9 cellular contexts compared by ENCODE assay signal in the genomic region with DNA sequence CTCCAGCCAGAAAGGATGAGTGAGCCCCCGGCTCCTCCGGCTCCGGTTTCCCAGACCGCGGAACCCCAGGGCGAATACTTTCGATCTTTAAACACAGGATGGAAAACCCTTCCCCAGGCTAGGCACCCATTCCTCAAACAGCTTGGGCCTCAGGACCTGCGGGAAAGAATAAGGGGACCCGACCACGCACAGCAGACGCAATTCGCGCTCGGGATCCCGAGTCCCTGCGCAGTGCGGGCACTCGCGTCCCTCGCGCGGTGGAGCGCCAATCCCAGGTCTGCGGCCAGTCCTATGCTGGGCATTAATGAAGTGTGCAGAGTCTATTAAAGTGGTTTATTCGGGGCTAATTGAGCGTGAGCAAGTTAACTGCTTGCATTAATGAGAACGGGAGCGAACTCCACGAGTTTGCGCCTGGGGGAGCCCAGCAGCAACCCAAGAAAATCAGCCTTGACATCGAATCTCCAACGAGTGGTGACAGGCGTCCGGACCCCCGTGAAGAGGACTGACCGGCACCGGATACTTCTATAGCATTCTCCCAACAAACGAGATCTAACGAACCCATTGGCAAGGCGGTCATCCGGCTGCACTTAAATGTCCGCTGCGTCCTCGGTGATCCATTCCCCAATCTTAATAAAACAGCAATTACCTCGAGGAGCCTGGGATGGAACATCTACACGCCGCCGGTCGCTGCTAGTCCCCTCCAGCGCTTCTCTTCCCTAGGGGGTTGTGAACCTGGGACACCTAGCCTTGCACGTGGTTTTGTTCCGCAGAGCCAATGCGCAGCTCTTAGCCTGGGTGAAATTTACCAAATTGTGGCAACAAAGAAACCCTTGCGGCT. TPM values are rescaled to one million over a fixed set of nuclear protein-coding genes. Genes with fewer than 3 reads are reported as not detected.
DNase-seq lines count a peak whose midpoint lies in the region; ATAC-seq and TF ChIP-seq lines count a peak whose summit lies in the region.
"Had no signal": no experiment of that assay in that cellular context is flagged by ENCODE, and none has a peak within 500 bp of the region (broad histone marks: within the 10 kb centered on the region; RNA-seq: fewer than 3 reads in every experiment).

No MANE protein-coding gene starts in this region.

- no peak overlapping the region for H2BK12ac ChIP-seq in neuronal stem cell (ENCODE audit: low read length)

- no peaks in the 10 kb centered on the region; the same call in 1 of the 2 replicates for H3K4me1 ChIP-seq in HUES64 (ENCODE audit: insufficient read depth, low read length)
- peaks cover 7 to 18% of the 10 kb centered on the region in 2 donors for H3K4me1 ChIP-seq in neuronal stem cell (ENCODE audit: control insufficient read depth in 2 of 2, insufficient read depth in 1 of 2, low read depth in 1 of 2, low read length in 2 of 2)

- peak overlapping the region; percentile 32 for H3K18ac ChIP-seq in neuronal stem cell (ENCODE audit: low read length)

- no peak overlapping the region for H2BK120ac ChIP-seq in neuronal stem cell (ENCODE audit: low read depth, low read length)

- POLR2A ChIA-PET in BJ (lab: Charles Lee): no interaction called here

- H2BK5ac ChIP-seq in neuronal stem cell (ENCODE audit: low read length): no peak overlapping the region

- H3K4me2 ChIP-seq in neuronal stem cell (ENCODE audit: insufficient read depth, low read length, poor library complexity, severe bottlenecking): no peak overlapping the region

- H3K9me3 ChIP-seq in HUES64 (ENCODE audit: insufficient read depth, low read depth, low read length): no peaks in the 10 kb centered on the region
- H3K9me3 ChIP-seq in neuronal stem cell (replicated peaks in 1 of 2; ENCODE audit: control insufficient read depth in 2 of 2, insufficient read depth in 1 of 2, low read depth in 1 of 2, low read length in 2 of 2): peaks cover 4 to 18% of the 10 kb centered on the region in 2 donors

- no peak overlapping the region for H4K91ac ChIP-seq in neuronal stem cell (ENCODE audit: low read depth, low read length, poor library complexity)

- no peak overlapping the region for H2BK15ac ChIP-seq in neuronal stem cell (ENCODE audit: low read length)

- WGBS in HUES64: 3% methylated on average over 54 of the region's 54 CpGs
- WGBS in neuronal stem cell (ENCODE audit: extremely low coverage in 2 of 2, insufficient read length in 2 of 2, insufficient replicate concordance in 1 of 2), 2 donors: no CpG with 5 or more reads among the region's 54 CpGs

- H4K8ac ChIP-seq in neuronal stem cell (ENCODE audit: low read depth, low read length): no peak overlapping the region

- DNase-seq in BJ (ENCODE audit: low read depth) (no peak), epithelial cell of proximal tubule (ENCODE audit: low read depth) (no peak), neuronal stem cell (ENCODE audit: low spot score) (no peak), NCI-H2227 treated with DMSO at 0.1 percent for 48 hours (lab: John Stamatoyannopoulos, UW) (no peak), DMS53 treated with DMSO at 0.1 percent for 48 hours (lab: John Stamatoyannopoulos, UW; ENCODE audit: unreplicated experiment) (no peak)
- DNase-seq: NCI-H1436 had no signal

- TF ChIP-seq CTCF in BJ (IDR thresholded peaks at IDR 0.05; ENCODE audit: insufficient read depth, low read depth, low read length) (no peak), epithelial cell of proximal tubule (conservative IDR thresholded peaks at IDR 0.05; ENCODE audit: low read depth, low read length) (no peak)

- no peaks in the 10 kb centered on the region for H3K79me1 ChIP-seq in neuronal stem cell (ENCODE audit: low read depth, low read length)

- ATAC-seq in HG03175 (IDR thresholded peaks at IDR 0.05; ENCODE audit: unreplicated experiment) (no peak), GM21381 (IDR thresholded peaks at IDR 0.05; ENCODE audit: unreplicated experiment) (no peak)

- H3K4me3 ChIP-seq in BJ (ENCODE audit: low read depth, low read length) (peak overlapping the region; percentile 68), HUES64 (ENCODE audit: low read length) (peak overlapping the region; percentile 51), epithelial cell of proximal tubule (ENCODE audit: low read depth, low read length) (peak overlapping the region; percentile 75), neuronal stem cell (ENCODE audit: low read length in 2 of 2) (no peak overlapping the region)

- H3K23ac ChIP-seq in neuronal stem cell (ENCODE audit: low read depth, low read length, poor library complexity): no peak overlapping the region

- H3K27ac ChIP-seq in HUES64 (ENCODE audit: low read depth, low read length): no peak overlapping the region
- H3K27ac ChIP-seq in neuronal stem cell (replicated peaks; ENCODE audit: low read length): no peak overlapping the region

- H3K14ac ChIP-seq in neuronal stem cell (ENCODE audit: low read length): no peak overlapping the region

- H2AK5ac ChIP-seq in neuronal stem cell (ENCODE audit: low read depth, low read length): no peak overlapping the region

- H3K27me3 ChIP-seq in BJ (ENCODE audit: control insufficient read depth, insufficient read depth, low read length): no peaks in the 10 kb centered on the region
- peaks cover 99% of the 10 kb centered on the region for H3K27me3 ChIP-seq in HUES64 (ENCODE audit: insufficient read depth, low read length)
- peaks cover 70 to 99% (median 96%) of the 10 kb centered on the region in 3 experiments for H3K27me3 ChIP-seq in neuronal stem cell (ENCODE audit: control insufficient read depth in 3 of 3, insufficient read depth in 3 of 3, low read depth in 1 of 3, low read length in 3 of 3)

- H3K4ac ChIP-seq in neuronal stem cell (ENCODE audit: low read length): no peak overlapping the region

- peak overlapping the region; percentile 73 for H2AFZ ChIP-seq in neuronal stem cell (ENCODE audit: low read length)

- no peak overlapping the region for H3K9ac ChIP-seq in HUES64 (ENCODE audit: low read depth, low read length)
- no peak overlapping the region for H3K9ac ChIP-seq in neuronal stem cell (ENCODE audit: low read depth, low read length, poor library complexity)

- peaks cover 5% of the 10 kb centered on the region for H3K36me3 ChIP-seq in BJ (ENCODE audit: control insufficient read depth, insufficient read depth, low read length)
- H3K36me3 ChIP-seq in HUES64 (ENCODE audit: insufficient read depth, low read length): no peaks in the 10 kb centered on the region
- H3K36me3 ChIP-seq in neuronal stem cell (replicated peaks in 1 of 2; ENCODE audit: control insufficient read depth in 2 of 2, insufficient read depth in 2 of 2, low read length in 2 of 2): no peaks in the 10 kb centered on the region

- CTCF ChIA-PET in BJ (lab: Yijun Ruan, JAX): interaction anchor here (1.1 kb wide), 1 partner anchor 9 kb away, joined by 3 read pairs; no protein-coding TSS in a partner anchor

RNA-seq across cellular contexts. Expression of gene OSR1, which starts 1.7 kb away (rescaled TPM):
- 4.3 and 6.7 TPM in 2 replicates for polyA plus RNA-seq in BJ (2011; rRNA removed)
- polyA minus RNA-seq in BJ (2011; rRNA and poly(A)+ RNA removed): 2.6 TPM in 2 replicates
- polyA plus RNA-seq in HUES64 (2013, experiment 1 of 2): not detected
- 0.19 TPM for polyA plus RNA-seq in HUES64 (2013, experiment 2 of 2)
- total RNA-seq in epithelial cell of proximal tubule: not detected in 2 replicates
- 0.03 TPM for polyA plus RNA-seq in neuronal stem cell (2013, experiment 1 of 2)
- 0.04 TPM for polyA plus RNA-seq in neuronal stem cell (2013, experiment 2 of 2)

Comparison
In these comparisons a context has a peak if more than half of its experiments do, and no peak if none do; other contexts are left out.
1. H3K4me3 ChIP-seq: peak in BJ (single experiment), HUES64 (single experiment) and epithelial cell of proximal tubule (single experiment); none in neuronal stem cell (0 of 2).